Comparison of ENCODE assay signal across 21 cellular contexts in genomic region chr16:53629607-53630312, GRCh38.
"Had no signal": no experiment of that assay in that cellular context is flagged by ENCODE, and none has a peak within 500 bp of the region (broad histone marks: within the 10 kb centered on the region; RNA-seq: fewer than 3 reads in every experiment).

No MANE protein-coding gene starts in this region.

- H3K4me3 ChIP-seq: ascending aorta, mucosa of descending colon, tibial artery had no signal

- ATAC-seq: activated naive CD8-positive, alpha-beta T cell treated with anti-CD3 and anti-CD28 coated beads, Interleukin-2, amount 50 U/mL, for 24 hours; effector memory CD8-positive, alpha-beta T cell; foreskin keratinocyte; left ventricle myocardium superior; mucosa of descending colon; naive thymus-derived CD4-positive, alpha-beta T cell; stimulated activated effector memory CD8-positive, alpha-beta T cell treated with anti-CD3 and anti-CD28 coated beads, Interleukin-12 subunit alpha, Interleukin-12 subunit beta, amount 100 ng/mL, for 72 hours had no signal

- H3K27ac ChIP-seq: ascending aorta, foreskin keratinocyte, parathyroid adenoma, tibial artery, VCaP had no signal

- H3K9ac ChIP-seq: parathyroid adenoma had no signal

- H3K27me3 ChIP-seq: ascending aorta, foreskin keratinocyte, tibial artery had no signal

- H3K4me1 ChIP-seq: ascending aorta, foreskin keratinocyte, parathyroid adenoma, tibial artery had no signal

- FAIRE-seq: bronchial epithelial cell, kidney, urothelium cell line had no signal

- H3K79me2 ChIP-seq: parathyroid adenoma had no signal

- DNase-seq: activated CD4-positive, alpha-beta T cell treated with anti-CD3 and anti-CD28 coated beads for 1 hour; activated CD4-positive, alpha-beta T cell treated with anti-CD3 and anti-CD28 coated beads, Interleukin-2, amount 50 U/mL, for 48 hours; activated naive CD4-positive, alpha-beta T cell treated with anti-CD3 and anti-CD28 coated beads for 36 hours; activated naive CD8-positive, alpha-beta T cell treated with anti-CD3 and anti-CD28 coated beads, Interleukin-2, amount 50 U/mL, for 24 hours; activated T-cell treated with anti-CD3 and anti-CD28 coated beads, Interleukin-2, amount 50 U/mL, for 1 hour; dermis blood vessel endothelial cell; effector memory CD8-positive, alpha-beta T cell; foreskin keratinocyte; glutamatergic neuron; hypothalamus; kidney; left ventricle myocardium superior; naive thymus-derived CD4-positive, alpha-beta T cell; tibial artery had no signal

- H2AFZ ChIP-seq: parathyroid adenoma had no signal

- H3K9me3 ChIP-seq: ascending aorta, mucosa of descending colon, tibial artery had no signal
